In genomic region chr6:7446644-7447325, GRCh38 we compare ENCODE assay signal across 21 cellular contexts. TPM values are rescaled to one million over a fixed set of nuclear protein-coding genes. Genes with fewer than 3 reads are reported as not detected.
DNase-seq lines count a peak whose midpoint lies in the region; ATAC-seq and TF ChIP-seq lines count a peak whose summit lies in the region.
"Had no signal": no experiment of that assay in that cellular context is flagged by ENCODE, and none has a peak within 500 bp of the region (broad histone marks: within the 10 kb centered on the region; RNA-seq: fewer than 3 reads in every experiment).

No MANE protein-coding gene starts in this region.

- peak; percentile 89 for DNase-seq in NCI-H146 treated with DMSO at 0.1 percent for 48 hours (lab: John Stamatoyannopoulos, UW; ENCODE audit: unreplicated experiment)
- peak; percentile 94 for DNase-seq in mammary epithelial cell
- DNase-seq in neural progenitor cell (ENCODE audit: low spot score), result peak; percentile 78
- DNase-seq in germinal center (ENCODE audit: low spot score), result no peak
- no peak for DNase-seq in amniotic stem cell (lab: John Stamatoyannopoulos, UW)
- DNase-seq: DMS53, MM.1S, NCI-H1930, NCI-H510A, pancreas, SHP77 treated with DMSO at 0.1 percent for 48 hours, testis had no signal

- H3K36me3 Mint-ChIP-seq in neural progenitor cell, result no peaks in the 10 kb centered on the region

- H3K4me1 Mint-ChIP-seq in neural progenitor cell, result peaks cover 18% of the 10 kb centered on the region
- H3K4me1 Mint-ChIP-seq: activated T-helper 17 cell treated with anti-CD3 and anti-CD28 coated beads, Interleukin-2, amount 50 U/mL, for 72 hours had no signal

- H3K9me3 ChIP-seq in BLaER1 (no peaks in the 10 kb centered on the region), mammary epithelial cell (replicated peaks; ENCODE audit: insufficient read depth, low read length) (no peaks in the 10 kb centered on the region), neural progenitor cell (ENCODE audit: low read depth) (no peaks in the 10 kb centered on the region)
- H3K9me3 ChIP-seq: esophagus muscularis mucosa, pancreas, testis had no signal

- H3K4me2 ChIP-seq in BLaER1, result peak overlapping the region; percentile 77
- H3K4me2 ChIP-seq in mammary epithelial cell (ENCODE audit: insufficient read depth, low read depth, low read length), result peak overlapping the region; percentile 72
- peak overlapping the region; percentile 30 for H3K4me2 ChIP-seq in neural progenitor cell

- dilution Hi-C loops in mammary epithelial cell (cut with HindIII; ENCODE audit: low sequenced_read_pairs), result no loop called here

- H3K4me1 ChIP-seq in BLaER1 (peaks cover 23% of the 10 kb centered on the region), mammary epithelial cell (ENCODE audit: insufficient read depth, low read length) (peaks cover 18% of the 10 kb centered on the region), neural progenitor cell (peaks cover 16% of the 10 kb centered on the region)
- H3K4me1 ChIP-seq: esophagus muscularis mucosa, pancreas, testis had no signal

- no peaks in the 10 kb centered on the region for H4K20me1 ChIP-seq in BLaER1
- no peaks in the 10 kb centered on the region for H4K20me1 ChIP-seq in mammary epithelial cell (ENCODE audit: insufficient read depth, low read length)
- no peaks in the 10 kb centered on the region for H4K20me1 ChIP-seq in neural progenitor cell (ENCODE audit: low read depth)

- H3K4me3 ChIP-seq in BLaER1 (no peak overlapping the region), mammary epithelial cell (replicated peaks in 1 of 3; ENCODE audit: insufficient read depth in 1 of 3, low read depth in 2 of 3, low read length in 3 of 3) (peak overlapping the region in 2 of 3 experiments; percentile 19 to 27), neural progenitor cell (no peak overlapping the region)
- H3K4me3 ChIP-seq: esophagus muscularis mucosa, pancreas, testis had no signal

- ATAC-seq in GM21360 (IDR thresholded peaks at IDR 0.05; ENCODE audit: unreplicated experiment) (no peak), HG02970 (IDR thresholded peaks at IDR 0.05; ENCODE audit: low FRiP score, unreplicated experiment) (no peak)
- ATAC-seq: activated T-helper 17 cell treated with anti-CD3 and anti-CD28 coated beads, Interleukin-2, amount 50 U/mL, for 72 hours; pancreas had no signal

- H3F3A ChIP-seq in neural progenitor cell (ENCODE audit: low read depth), result peaks cover 12% of the 10 kb centered on the region

- no peak overlapping the region for H3K27ac ChIP-seq in BLaER1
- H3K27ac ChIP-seq in mammary epithelial cell (ENCODE audit: insufficient read depth, low read depth, low read length), result peak overlapping the region; percentile 87
- H3K27ac ChIP-seq in neural progenitor cell, result no peak overlapping the region
- H3K27ac ChIP-seq: C4-2B, esophagus muscularis mucosa, pancreas, testis had no signal

- intact Hi-C loops in mammary epithelial cell (cut with micrococcal nuclease), result loop anchor here (1.0 to 2.0 kb wide), 3 partner anchors 34 to 95 kb away; partner anchors contain the start of gene DSP

- peak overlapping the region; percentile 72 for H3K27ac Mint-ChIP-seq in neural progenitor cell
- H3K27ac Mint-ChIP-seq: activated T-helper 17 cell treated with anti-CD3 and anti-CD28 coated beads, Interleukin-2, amount 50 U/mL, for 72 hours; T-helper 1 cell treated with Interleukin-12 subunit alpha and Interleukin-12 subunit beta and Interleukin-4 antibody, amounts not matched to agents 30 μg/mL and 1 μg/mL, for 36 hours had no signal

- H3K9ac ChIP-seq in BLaER1 (no peak overlapping the region), mammary epithelial cell (ENCODE audit: insufficient read depth, low read length) (peak overlapping the region; percentile 64), neural progenitor cell (no peak overlapping the region)

- H3K27me3 ChIP-seq in BLaER1, result no peaks in the 10 kb centered on the region
- H3K27me3 ChIP-seq in mammary epithelial cell (ENCODE audit: insufficient read depth, low read length), result no peaks in the 10 kb centered on the region
- H3K27me3 ChIP-seq in neural progenitor cell, result peaks cover 6% of the 10 kb centered on the region
- H3K27me3 ChIP-seq: pancreas, testis had no signal

- BruUV-seq in mammary epithelial cell (replicated peaks; lab: Mats Ljungman, UMichigan), result TSS peak; percentile 57

- 8% methylated on average over 15 of the region's 15 CpGs for WGBS in mammary epithelial cell (ENCODE audit: low coverage, missing lambda C conversion rate)

- in situ Hi-C loops in mammary epithelial cell (cut with MboI; ENCODE audit: low sequenced_read_pairs in 2 of 2), result no loop called here

- CTCF ChIA-PET in mammary epithelial cell (lab: Charles Lee; ENCODE audit: low non-redundant PET), result interaction anchor here (0.7 kb wide), 1 partner anchor 27 kb away, joined by 4 read pairs; no protein-coding TSS in a partner anchor

- no peaks in the 10 kb centered on the region for H3K9me3 Mint-ChIP-seq in neural progenitor cell
- H3K9me3 Mint-ChIP-seq: T-helper 1 cell treated with Interleukin-12 subunit alpha and Interleukin-12 subunit beta and Interleukin-4 antibody, amounts not matched to agents 30 μg/mL and 1 μg/mL, for 36 hours had no signal

- peak overlapping the region; percentile 62 for H3K4me3 Mint-ChIP-seq in neural progenitor cell
- H3K4me3 Mint-ChIP-seq: activated T-helper 17 cell treated with anti-CD3 and anti-CD28 coated beads, Interleukin-2, amount 50 U/mL, for 72 hours; T-helper 1 cell treated with Interleukin-12 subunit alpha and Interleukin-12 subunit beta and Interleukin-4 antibody, amounts not matched to agents 30 μg/mL and 1 μg/mL, for 36 hours had no signal

- TF ChIP-seq CTCF in mammary epithelial cell (conservative IDR thresholded peaks at IDR 0.05 in 1 of 2, IDR thresholded peaks at IDR 0.05 in 1 of 2; ENCODE audit: extremely low read depth in 1 of 2, insufficient read depth in 1 of 2, low read depth in 1 of 2, low read length in 2 of 2) (peak in 1 of 2 donors; percentile 22), neural progenitor cell (IDR thresholded peaks at IDR 0.05) (no peak)

- H3K36me3 ChIP-seq in BLaER1, result no peaks in the 10 kb centered on the region
- no peaks in the 10 kb centered on the region for H3K36me3 ChIP-seq in mammary epithelial cell (ENCODE audit: insufficient read depth, low read length)
- H3K36me3 ChIP-seq in neural progenitor cell, result no peaks in the 10 kb centered on the region
- H3K36me3 ChIP-seq: esophagus muscularis mucosa, pancreas had no signal

- peak overlapping the region; percentile 83 for H2AFZ ChIP-seq in mammary epithelial cell (ENCODE audit: low read depth, low read length)
- H2AFZ ChIP-seq in neural progenitor cell (replicated peaks), result no peak overlapping the region

- peaks cover 18% of the 10 kb centered on the region for H3K27me3 Mint-ChIP-seq in neural progenitor cell (ENCODE audit: insufficient read depth, low read depth)

- H3K79me2 ChIP-seq in mammary epithelial cell (ENCODE audit: insufficient read depth, low read length) (no peaks in the 10 kb centered on the region), neural progenitor cell (ENCODE audit: low read depth) (no peaks in the 10 kb centered on the region)

RNA-seq across cellular contexts. Expression of gene RIOK1, which starts 57.2 kb away (rescaled TPM):
- total RNA-seq in mammary epithelial cell (10 to 100 TPM; 13.0 to 20.3 TPM), neural progenitor cell (ENCODE audit: low replicate concordance) (17.3 and 21.5 TPM in 2 replicates)
- polyA plus RNA-seq in mammary epithelial cell, result 10.1 TPM
- polyA minus RNA-seq in mammary epithelial cell, result 22.9 TPM

RNA-seq across cellular contexts. Expression of gene CAGE1, which starts 57.2 kb away (rescaled TPM):
- total RNA-seq in mammary epithelial cell (under 1 TPM; under 0.01 to 0.14 TPM), neural progenitor cell (ENCODE audit: low replicate concordance) (0.03 TPM in 1 of 2 replicates, not detected in the other)
- polyA plus RNA-seq in mammary epithelial cell, result 0.01 TPM
- polyA minus RNA-seq in mammary epithelial cell, result not detected
- total RNA-seq: esophagus muscularis mucosa, lower leg skin, myocyte had no signal
- polyA plus RNA-seq: pancreas had no signal

Comparison
In these comparisons a context has a peak if more than half of its experiments do, and no peak if none do; other contexts are left out.
1. H3K4me3 ChIP-seq: peak in mammary epithelial cell (2 of 3); none in BLaER1 (single experiment) and neural progenitor cell (single experiment).
2. DNase-seq: peak in NCI-H146 treated with DMSO at 0.1 percent for 48 hours (single experiment), mammary epithelial cell (single experiment) and neural progenitor cell (single experiment); none in germinal center (single experiment) and amniotic stem cell (single experiment).
3. Peak in every context shown above with its lines, with median percentiles within 50 percentile points of each other: H3K4me2 ChIP-seq.